Comparison of ENCODE assay signal across 24 cellular contexts in the genomic region with DNA sequence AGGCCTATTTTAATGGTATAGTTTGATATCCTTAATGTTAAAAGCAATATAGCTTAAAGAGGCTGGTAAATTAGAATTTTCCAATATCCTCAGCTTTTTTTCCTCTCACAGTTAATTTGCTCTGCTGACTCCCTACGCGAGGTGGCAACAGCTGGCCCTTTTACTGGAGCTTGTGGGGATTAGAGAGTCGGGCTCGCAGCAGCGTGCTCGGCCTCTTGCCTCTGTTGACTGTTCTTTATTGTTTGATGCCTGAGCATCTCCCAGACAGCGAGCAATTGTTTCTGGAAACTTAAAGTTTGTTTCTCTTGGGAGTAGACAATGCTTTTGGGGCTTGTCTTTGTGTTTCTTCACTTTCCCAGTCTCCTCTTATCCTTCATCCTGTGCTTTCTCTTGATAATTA.
A peak's percentile ranks its signal among the peaks of the same experiment; 100 is the strongest.
DNase-seq lines count a peak whose midpoint lies in the region; ATAC-seq, FAIRE-seq and TF ChIP-seq lines count a peak whose summit lies in the region.
"Had no signal": no experiment of that assay in that cellular context is flagged by ENCODE, and none has a peak within 500 bp of the region (broad histone marks: within the 10 kb centered on the region; RNA-seq: fewer than 3 reads in every experiment).

No MANE protein-coding gene starts in this region.

- CTCF ChIA-PET in WTC11 (lab: Charles Lee) = interaction anchor here (1.3 kb wide), 1 partner anchor 31 kb away, joined by 3 read pairs; no protein-coding TSS in a partner anchor

- H3K9me3 Mint-ChIP-seq in WTC11 = no peaks in the 10 kb centered on the region
- H3K9me3 Mint-ChIP-seq: activated B cell treated with CpG ODN at 0.5 μM for 24 hours; activated CD4-positive, alpha-beta memory T cell treated with anti-CD3 and anti-CD28 coated beads, Interleukin-2, amount 10 ng/mL, durations not matched to agents 7 days and 5 days; CD4-positive, alpha-beta T cell; naive B cell had no signal

- no peaks in the 10 kb centered on the region for H3K27me3 Mint-ChIP-seq in WTC11 (ENCODE audit: low read depth)
- H3K27me3 Mint-ChIP-seq: activated B cell treated with CpG ODN at 0.5 μM for 24 hours; activated CD4-positive, alpha-beta memory T cell treated with anti-CD3 and anti-CD28 coated beads, Interleukin-2, amount 10 ng/mL, durations not matched to agents 7 days and 5 days; CD4-positive, alpha-beta T cell; naive B cell; T-helper 17 cell had no signal

- TF ChIP-seq CTCF in D721Med (IDR thresholded peaks at IDR 0.05; ENCODE audit: insufficient read depth, missing control alignments) (peak; percentile 27), WTC11 (IDR thresholded peaks at IDR 0.05) (no peak)

- FAIRE-seq in D721Med (lab: Jason Lieb, UNC) = no peak
- FAIRE-seq: keratinocyte had no signal

- H3K4me3 Mint-ChIP-seq in WTC11 = no peak overlapping the region
- H3K4me3 Mint-ChIP-seq: activated B cell treated with CpG ODN at 0.5 μM for 24 hours; activated CD4-positive, alpha-beta memory T cell treated with anti-CD3 and anti-CD28 coated beads, Interleukin-2, amount 10 ng/mL, durations not matched to agents 7 days and 5 days; CD4-positive, alpha-beta T cell; naive B cell; T-helper 17 cell had no signal

- peak; percentile 44 for DNase-seq in D721Med (ENCODE audit: insufficient read length, low spot score)
- DNase-seq in WTC11 (ENCODE audit: low spot score) = no peak
- peak; percentile 25 to 59 for DNase-seq in hippocampal formation (lab: John Stamatoyannopoulos, UW)
- DNase-seq in posterior cingulate gyrus = peak in 8 of 10 donors; percentile 17 to 92 (median 49)
- DNase-seq in RPMI8226 = no peak
- DNase-seq in 8988T = no peak
- no peak for DNase-seq in NCI-H1930 (lab: John Stamatoyannopoulos, UW)
- no peak for DNase-seq in NCI-H526 treated with DMSO at 0.1 percent for 48 hours (lab: John Stamatoyannopoulos, UW)
- DNase-seq: activated B cell treated with CpG ODN at 0.5 μM for 24 hours; activated CD4-positive, alpha-beta memory T cell treated with anti-CD3 and anti-CD28 coated beads, Interleukin-2, amount 10 ng/mL, durations not matched to agents 7 days and 5 days; activated naive CD4-positive, alpha-beta T cell; activated T-cell treated with anti-CD3 and anti-CD28 coated beads, Interleukin-2, amount 50 U/mL, for 1 hour; amniotic stem cell; CD4-positive, alpha-beta T cell; cerebellar nuclear complex; DMS79; effector memory CD4-positive, alpha-beta T cell; naive B cell; NCI-H187 treated with DMSO at 0.1 percent for 48 hours; NCI-H510A treated with DMSO at 0.1 percent for 48 hours; Right ventricle myocardium superior; spleen; T-helper 17 cell had no signal

- POLR2A ChIA-PET in WTC11 (lab: Charles Lee) = no interaction called here

- intact Hi-C loops in posterior cingulate gyrus (cut with DNase I) = no loop called here

- no peak for ATAC-seq in WTC11
- ATAC-seq: T-helper 17 cell had no signal

- H3K27ac Mint-ChIP-seq in WTC11 = peak overlapping the region; percentile 44; the same call in 1 of the 2 replicates
- H3K27ac Mint-ChIP-seq: activated B cell treated with CpG ODN at 0.5 μM for 24 hours; activated CD4-positive, alpha-beta memory T cell treated with anti-CD3 and anti-CD28 coated beads, Interleukin-2, amount 10 ng/mL, durations not matched to agents 7 days and 5 days; CD4-positive, alpha-beta T cell; T-helper 17 cell had no signal

- peaks cover 20% of the 10 kb centered on the region for H3K36me3 Mint-ChIP-seq in WTC11

- 0 out of 2 replicates have a peak, but pooled peaks cover 3% of the 10 kb centered on the region for H3K4me1 Mint-ChIP-seq in WTC11

TF ChIP-seq in WTC11, 78 proteins besides CTCF, POLR2A, EP300 and RAD21 (continues in another document):
- no peak for TF ChIP-seq HMGA2 (CRISPR knock-in tag; IDR thresholded peaks at IDR 0.05)
- TF ChIP-seq IRF2 (CRISPR knock-in tag; IDR thresholded peaks at IDR 0.05; ENCODE audit: borderline replicate concordance, low read depth) = no peak
- TF ChIP-seq, protein P1, sequence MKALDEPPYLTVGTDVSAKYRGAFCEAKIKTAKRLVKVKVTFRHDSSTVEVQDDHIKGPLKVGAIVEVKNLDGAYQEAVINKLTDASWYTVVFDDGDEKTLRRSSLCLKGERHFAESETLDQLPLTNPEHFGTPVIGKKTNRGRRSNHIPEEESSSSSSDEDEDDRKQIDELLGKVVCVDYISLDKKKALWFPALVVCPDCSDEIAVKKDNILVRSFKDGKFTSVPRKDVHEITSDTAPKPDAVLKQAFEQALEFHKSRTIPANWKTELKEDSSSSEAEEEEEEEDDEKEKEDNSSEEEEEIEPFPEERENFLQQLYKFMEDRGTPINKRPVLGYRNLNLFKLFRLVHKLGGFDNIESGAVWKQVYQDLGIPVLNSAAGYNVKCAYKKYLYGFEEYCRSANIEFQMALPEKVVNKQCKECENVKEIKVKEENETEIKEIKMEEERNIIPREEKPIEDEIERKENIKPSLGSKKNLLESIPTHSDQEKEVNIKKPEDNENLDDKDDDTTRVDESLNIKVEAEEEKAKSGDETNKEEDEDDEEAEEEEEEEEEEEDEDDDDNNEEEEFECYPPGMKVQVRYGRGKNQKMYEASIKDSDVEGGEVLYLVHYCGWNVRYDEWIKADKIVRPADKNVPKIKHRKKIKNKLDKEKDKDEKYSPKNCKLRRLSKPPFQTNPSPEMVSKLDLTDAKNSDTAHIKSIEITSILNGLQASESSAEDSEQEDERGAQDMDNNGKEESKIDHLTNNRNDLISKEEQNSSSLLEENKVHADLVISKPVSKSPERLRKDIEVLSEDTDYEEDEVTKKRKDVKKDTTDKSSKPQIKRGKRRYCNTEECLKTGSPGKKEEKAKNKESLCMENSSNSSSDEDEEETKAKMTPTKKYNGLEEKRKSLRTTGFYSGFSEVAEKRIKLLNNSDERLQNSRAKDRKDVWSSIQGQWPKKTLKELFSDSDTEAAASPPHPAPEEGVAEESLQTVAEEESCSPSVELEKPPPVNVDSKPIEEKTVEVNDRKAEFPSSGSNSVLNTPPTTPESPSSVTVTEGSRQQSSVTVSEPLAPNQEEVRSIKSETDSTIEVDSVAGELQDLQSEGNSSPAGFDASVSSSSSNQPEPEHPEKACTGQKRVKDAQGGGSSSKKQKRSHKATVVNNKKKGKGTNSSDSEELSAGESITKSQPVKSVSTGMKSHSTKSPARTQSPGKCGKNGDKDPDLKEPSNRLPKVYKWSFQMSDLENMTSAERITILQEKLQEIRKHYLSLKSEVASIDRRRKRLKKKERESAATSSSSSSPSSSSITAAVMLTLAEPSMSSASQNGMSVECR (CRISPR knock-in tag; IDR thresholded peaks at IDR 0.05; ENCODE audit: borderline replicate concordance) = no peak
- TF ChIP-seq, protein P2, sequence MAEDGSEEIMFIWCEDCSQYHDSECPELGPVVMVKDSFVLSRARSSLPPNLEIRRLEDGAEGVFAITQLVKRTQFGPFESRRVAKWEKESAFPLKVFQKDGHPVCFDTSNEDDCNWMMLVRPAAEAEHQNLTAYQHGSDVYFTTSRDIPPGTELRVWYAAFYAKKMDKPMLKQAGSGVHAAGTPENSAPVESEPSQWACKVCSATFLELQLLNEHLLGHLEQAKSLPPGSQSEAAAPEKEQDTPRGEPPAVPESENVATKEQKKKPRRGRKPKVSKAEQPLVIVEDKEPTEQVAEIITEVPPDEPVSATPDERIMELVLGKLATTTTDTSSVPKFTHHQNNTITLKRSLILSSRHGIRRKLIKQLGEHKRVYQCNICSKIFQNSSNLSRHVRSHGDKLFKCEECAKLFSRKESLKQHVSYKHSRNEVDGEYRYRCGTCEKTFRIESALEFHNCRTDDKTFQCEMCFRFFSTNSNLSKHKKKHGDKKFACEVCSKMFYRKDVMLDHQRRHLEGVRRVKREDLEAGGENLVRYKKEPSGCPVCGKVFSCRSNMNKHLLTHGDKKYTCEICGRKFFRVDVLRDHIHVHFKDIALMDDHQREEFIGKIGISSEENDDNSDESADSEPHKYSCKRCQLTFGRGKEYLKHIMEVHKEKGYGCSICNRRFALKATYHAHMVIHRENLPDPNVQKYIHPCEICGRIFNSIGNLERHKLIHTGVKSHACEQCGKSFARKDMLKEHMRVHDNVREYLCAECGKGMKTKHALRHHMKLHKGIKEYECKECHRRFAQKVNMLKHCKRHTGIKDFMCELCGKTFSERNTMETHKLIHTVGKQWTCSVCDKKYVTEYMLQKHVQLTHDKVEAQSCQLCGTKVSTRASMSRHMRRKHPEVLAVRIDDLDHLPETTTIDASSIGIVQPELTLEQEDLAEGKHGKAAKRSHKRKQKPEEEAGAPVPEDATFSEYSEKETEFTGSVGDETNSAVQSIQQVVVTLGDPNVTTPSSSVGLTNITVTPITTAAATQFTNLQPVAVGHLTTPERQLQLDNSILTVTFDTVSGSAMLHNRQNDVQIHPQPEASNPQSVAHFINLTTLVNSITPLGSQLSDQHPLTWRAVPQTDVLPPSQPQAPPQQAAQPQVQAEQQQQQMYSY (CRISPR knock-in tag; IDR thresholded peaks at IDR 0.05) = no peak
- no peak for TF ChIP-seq GTF2I (CRISPR knock-in tag; conservative IDR thresholded peaks at IDR 0.05)
- no peak for TF ChIP-seq ETV6 (CRISPR knock-in tag; IDR thresholded peaks at IDR 0.05)
- TF ChIP-seq SMAD4 (CRISPR knock-in tag; IDR thresholded peaks at IDR 0.05) = no peak
- TF ChIP-seq, protein P3, sequence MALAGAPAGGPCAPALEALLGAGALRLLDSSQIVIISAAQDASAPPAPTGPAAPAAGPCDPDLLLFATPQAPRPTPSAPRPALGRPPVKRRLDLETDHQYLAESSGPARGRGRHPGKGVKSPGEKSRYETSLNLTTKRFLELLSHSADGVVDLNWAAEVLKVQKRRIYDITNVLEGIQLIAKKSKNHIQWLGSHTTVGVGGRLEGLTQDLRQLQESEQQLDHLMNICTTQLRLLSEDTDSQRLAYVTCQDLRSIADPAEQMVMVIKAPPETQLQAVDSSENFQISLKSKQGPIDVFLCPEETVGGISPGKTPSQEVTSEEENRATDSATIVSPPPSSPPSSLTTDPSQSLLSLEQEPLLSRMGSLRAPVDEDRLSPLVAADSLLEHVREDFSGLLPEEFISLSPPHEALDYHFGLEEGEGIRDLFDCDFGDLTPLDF (CRISPR knock-in tag; IDR thresholded peaks at IDR 0.05) = no peak
- TF ChIP-seq, protein P4, sequence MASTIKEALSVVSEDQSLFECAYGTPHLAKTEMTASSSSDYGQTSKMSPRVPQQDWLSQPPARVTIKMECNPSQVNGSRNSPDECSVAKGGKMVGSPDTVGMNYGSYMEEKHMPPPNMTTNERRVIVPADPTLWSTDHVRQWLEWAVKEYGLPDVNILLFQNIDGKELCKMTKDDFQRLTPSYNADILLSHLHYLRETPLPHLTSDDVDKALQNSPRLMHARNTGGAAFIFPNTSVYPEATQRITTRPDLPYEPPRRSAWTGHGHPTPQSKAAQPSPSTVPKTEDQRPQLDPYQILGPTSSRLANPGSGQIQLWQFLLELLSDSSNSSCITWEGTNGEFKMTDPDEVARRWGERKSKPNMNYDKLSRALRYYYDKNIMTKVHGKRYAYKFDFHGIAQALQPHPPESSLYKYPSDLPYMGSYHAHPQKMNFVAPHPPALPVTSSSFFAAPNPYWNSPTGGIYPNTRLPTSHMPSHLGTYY (CRISPR knock-in tag; IDR thresholded peaks at IDR 0.05) = no peak
- TF ChIP-seq MXD4 (CRISPR knock-in tag; IDR thresholded peaks at IDR 0.05; ENCODE audit: borderline replicate concordance) = no peak
- no peak for TF ChIP-seq JUN (CRISPR knock-in tag; IDR thresholded peaks at IDR 0.05)
- no peak for TF ChIP-seq ESRRA (CRISPR knock-in tag; IDR thresholded peaks at IDR 0.05; ENCODE audit: borderline replicate concordance)

Comparison
In these comparisons a context has a peak if more than half of its experiments do, and no peak if none do; other contexts are left out.
1. DNase-seq: peak in D721Med (single experiment), hippocampal formation (2 of 2) and posterior cingulate gyrus (8 of 10); none in WTC11 (single experiment), RPMI8226 (single experiment), 8988T (single experiment), NCI-H1930 (0 of 2) and NCI-H526 treated with DMSO at 0.1 percent for 48 hours (single experiment).